ENCODE assay signal across 16 cellular contexts in the genomic region with DNA sequence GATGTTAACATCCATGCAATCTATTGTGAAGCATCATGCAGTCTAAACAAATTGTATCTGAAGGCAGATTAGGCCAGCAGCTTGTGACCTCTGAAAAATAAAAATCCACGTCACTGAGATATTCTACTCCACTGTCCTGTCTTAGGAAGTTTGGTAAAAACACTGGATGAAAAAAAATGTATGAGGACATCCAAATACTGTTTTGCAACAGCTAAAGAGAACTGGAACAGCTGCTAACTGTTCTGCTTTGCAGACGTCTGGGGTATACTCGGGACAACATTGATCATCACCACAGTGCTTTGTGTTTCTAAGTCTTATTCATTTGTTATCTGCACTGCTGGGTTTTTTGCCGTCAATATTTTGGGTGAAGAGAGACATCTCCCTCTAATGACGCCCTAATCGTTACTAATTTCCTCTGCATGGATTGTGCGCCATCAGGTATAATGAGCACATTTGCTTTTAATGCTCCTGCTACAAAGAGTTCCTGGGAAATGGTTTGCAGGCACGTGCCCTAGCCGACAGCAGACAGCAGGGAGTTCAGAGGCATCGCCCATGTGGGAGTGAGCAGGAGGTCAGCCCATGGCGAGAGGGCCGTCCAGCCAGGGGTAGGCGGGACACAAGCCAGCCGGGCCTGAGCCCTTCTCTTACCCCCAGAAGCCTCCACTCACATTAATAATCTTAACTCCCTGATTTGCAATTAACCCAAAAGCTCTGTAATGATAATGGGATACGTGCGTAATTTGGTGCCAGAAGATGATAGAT.
A peak's percentile ranks its signal among the peaks of the same experiment; 100 is the strongest.
DNase-seq lines count a peak whose midpoint lies in the region; ATAC-seq, FAIRE-seq and TF ChIP-seq lines count a peak whose summit lies in the region.
"Had no signal": no experiment of that assay in that cellular context is flagged by ENCODE, and none has a peak within 500 bp of the region (broad histone marks: within the 10 kb centered on the region; RNA-seq: fewer than 3 reads in every experiment).

No MANE protein-coding gene starts in this region.

- H3K27me3 ChIP-seq in GM23338 (ENCODE audit: insufficient read depth) = no peaks in the 10 kb centered on the region
- H3K27me3 ChIP-seq in H1 (replicated peaks in 1 of 4; ENCODE audit: control insufficient read depth in 3 of 4, extremely low read depth in 1 of 4, insufficient read depth in 3 of 4, low read length in 3 of 4) = no peaks in the 10 kb centered on the region
- no peaks in the 10 kb centered on the region for H3K27me3 ChIP-seq in Caco-2 (replicated peaks; ENCODE audit: control insufficient read depth, insufficient read depth, low read length)
- H3K27me3 ChIP-seq: MG63 had no signal

- H3K27ac Mint-ChIP-seq in GM23338 = no peak overlapping the region
- H3K27ac Mint-ChIP-seq in Caco-2 (ENCODE audit: unreplicated experiment) = no peak overlapping the region
- H3K27ac Mint-ChIP-seq: CD4-positive, alpha-beta T cell had no signal

- H3K79me2 ChIP-seq in GM23338 (replicated peaks; ENCODE audit: insufficient read depth) (no peaks in the 10 kb centered on the region), H1 (ENCODE audit: control insufficient read depth in 1 of 2, insufficient read depth in 2 of 2, low read length in 2 of 2) (no peaks in the 10 kb centered on the region)

- H3K9me2 ChIP-seq in GM23338 (ENCODE audit: insufficient read depth) = peaks cover 3% of the 10 kb centered on the region; the same call in 1 of the 2 replicates

- no peak overlapping the region for H2BK120ac ChIP-seq in H1 (replicated peaks; ENCODE audit: low read depth, low read length)

- H2BK12ac ChIP-seq in H1 (ENCODE audit: low read depth, low read length) = no peak overlapping the region

- no peaks in the 10 kb centered on the region for H3F3A ChIP-seq in GM23338 (replicated peaks; ENCODE audit: low read depth)

- no peak overlapping the region for H3K18ac ChIP-seq in H1 (ENCODE audit: extremely low read depth, low read length)

- H3K4me3 ChIP-seq in GM23338 (no peak overlapping the region), H1 (ENCODE audit: extremely low read depth in 1 of 4, insufficient read depth in 2 of 4, low read depth in 3 of 4, low read length in 4 of 4) (no peak overlapping the region), Caco-2 (ENCODE audit: low read depth, low read length) (no peak overlapping the region)
- H3K4me3 ChIP-seq: MG63 had no signal

- no peak overlapping the region for H3K14ac ChIP-seq in H1 (ENCODE audit: insufficient read length)

- FAIRE-seq in H1 (lab: Jason Lieb, UNC) = no peak
- no peak for FAIRE-seq in RCC 7860 (lab: Jason Lieb, UNC)
- FAIRE-seq: D721Med had no signal

- H2BK15ac ChIP-seq in H1 (ENCODE audit: low read length) = no peak overlapping the region

- peak overlapping the region; percentile 78; the same call in 1 of the 2 replicates for H2AFZ ChIP-seq in GM23338
- H2AFZ ChIP-seq in H1 (ENCODE audit: low read length) = no peak overlapping the region

- no peak overlapping the region for H3K9ac ChIP-seq in H1 (replicated peaks in 1 of 4; ENCODE audit: extremely low read depth in 1 of 4, low read depth in 3 of 4, low read length in 3 of 4)

- no peak for TF ChIP-seq RAD21 in H1 (IDR thresholded peaks at IDR 0.05 in 1 of 2, conservative IDR thresholded peaks at IDR 0.05 in 1 of 2; ENCODE audit: low read depth in 2 of 2, low read length in 2 of 2)

- H3K27me3 Mint-ChIP-seq in GM23338 (ENCODE audit: insufficient read depth, low read depth, poor library complexity) (peaks cover 6% of the 10 kb centered on the region), Caco-2 (ENCODE audit: insufficient read depth, unreplicated experiment) (no peaks in the 10 kb centered on the region)

- WGBS in H1 (ENCODE audit: extremely low coverage in 1 of 2, insufficient coverage in 1 of 2, insufficient read length in 1 of 2, insufficient replicate concordance in 2 of 2, low coverage in 1 of 2, low lambda C conversion rate in 2 of 2, missing lambda C conversion rate in 1 of 2), 2 experiments = 82% methylated on average over 16 of the region's 16 CpGs; no CpG with 5 or more reads in 1 of the 2 experiments

- no peak for TF ChIP-seq POLR2A in H1 (IDR thresholded peaks at IDR 0.05; ENCODE audit: control extremely low read depth in 1 of 2, low read depth in 2 of 2, low read length in 2 of 2)

- H3K4me3 Mint-ChIP-seq in GM23338 (no peak overlapping the region), Caco-2 (ENCODE audit: unreplicated experiment) (no peak overlapping the region)
- H3K4me3 Mint-ChIP-seq: CD4-positive, alpha-beta T cell had no signal

- CTCF ChIA-PET in H1 (lab: Charles Lee; ENCODE audit: partially characterized antibody) (interaction anchor here (1.5 kb wide), 2 partner anchors 11 to 155 kb away, joined by 5 read pairs; no protein-coding TSS in a partner anchor), Caco-2 (lab: Charles Lee) (no interaction called here)

- no peak overlapping the region for H4K8ac ChIP-seq in H1 (ENCODE audit: extremely low read depth, insufficient read depth, low read length)

- ATAC-seq in GM23338 (peak; percentile 66), left ventricle myocardium superior (peak; percentile 93), sciatic nerve (peak; percentile 58)

- H3K36me3 ChIP-seq in GM23338 (ENCODE audit: insufficient read depth) (no peaks in the 10 kb centered on the region), H1 (ENCODE audit: control insufficient read depth in 2 of 4, insufficient read depth in 4 of 4, low read length in 3 of 4) (no peaks in the 10 kb centered on the region), Caco-2 (ENCODE audit: control insufficient read depth, insufficient read depth, low read length) (no peaks in the 10 kb centered on the region)
- H3K36me3 ChIP-seq: MG63 had no signal

- no peaks in the 10 kb centered on the region for H3K23me2 ChIP-seq in H1 (ENCODE audit: low read depth, low read length)

- H3K36me3 Mint-ChIP-seq in GM23338 (ENCODE audit: low read depth) (no peaks in the 10 kb centered on the region), Caco-2 (ENCODE audit: insufficient read depth, unreplicated experiment) (no peaks in the 10 kb centered on the region)

- no peak overlapping the region for H2BK5ac ChIP-seq in H1 (ENCODE audit: low read depth, low read length)

- H3K79me1 ChIP-seq in H1 (ENCODE audit: low read depth, low read length) = no peaks in the 10 kb centered on the region

- no peak overlapping the region for H2AK5ac ChIP-seq in H1 (ENCODE audit: low read depth, low read length)

- H3K23ac ChIP-seq in H1 (ENCODE audit: insufficient read length) = no peak overlapping the region

- H3K9me3 Mint-ChIP-seq in GM23338 (no peaks in the 10 kb centered on the region; the same call in 2 of the 3 replicates), Caco-2 (ENCODE audit: unreplicated experiment) (no peaks in the 10 kb centered on the region)

- no peak overlapping the region for H3K4me2 ChIP-seq in GM23338
- no peak overlapping the region for H3K4me2 ChIP-seq in H1 (ENCODE audit: insufficient read depth in 1 of 2, low read depth in 2 of 2, low read length in 2 of 2)

- H4K5ac ChIP-seq in H1 (ENCODE audit: insufficient read length, low read depth, low read length) = no peak overlapping the region

- no peaks in the 10 kb centered on the region for H4K20me1 ChIP-seq in GM23338 (replicated peaks; ENCODE audit: insufficient read depth)
- H4K20me1 ChIP-seq in H1 (replicated peaks in 1 of 2; ENCODE audit: control insufficient read depth in 1 of 2, insufficient read depth in 2 of 2, low read length in 2 of 2) = no peaks in the 10 kb centered on the region

- H3K4me1 ChIP-seq in GM23338 (ENCODE audit: insufficient read depth) (no peaks in the 10 kb centered on the region), H1 (replicated peaks in 1 of 4; ENCODE audit: control insufficient read depth in 3 of 4, insufficient read depth in 4 of 4, low read length in 3 of 4) (no peaks in the 10 kb centered on the region), Caco-2 (no peaks in the 10 kb centered on the region)

- no peak for DNase-seq in GM23338 (ENCODE audit: low spot score)
- DNase-seq in H1 (ENCODE audit: low read depth in 1 of 2, low spot score in 2 of 2) = no peak
- DNase-seq in left ventricle myocardium superior = peak; percentile 67
- DNase-seq in sciatic nerve (ENCODE audit: low spot score) = no peak
- no peak for DNase-seq in Caco-2
- DNase-seq in RCC 7860 (ENCODE audit: low spot score) = no peak
- DNase-seq in GOT3 (lab: John Stamatoyannopoulos, UW) = no peak
- no peak for DNase-seq in stimulated activated CD8-positive, alpha-beta memory T cell treated with anti-CD3 and anti-CD28 coated beads, Interleukin-4, amount 100 ng/mL, for 48 hours
- DNase-seq: AML-193; CD4-positive, alpha-beta T cell; MG63; NCI-H1092 treated with DMSO at 0.1 percent for 48 hours; NCI-H1694 treated with DMSO at 0.1 percent for 48 hours; NCI-H446; NCI-H82 had no signal

- no peak for TF ChIP-seq EP300 in H1 (IDR thresholded peaks at IDR 0.05; ENCODE audit: borderline replicate concordance in 1 of 2, low read depth in 2 of 2, low read length in 2 of 2)

- no peak overlapping the region for H3K56ac ChIP-seq in H1 (replicated peaks; ENCODE audit: insufficient read length, low read depth, low read length)

- POLR2A ChIA-PET in H1 (lab: Charles Lee; ENCODE audit: partially characterized antibody) = no interaction called here
- POLR2A ChIA-PET in Caco-2 (lab: Charles Lee) = no interaction called here

- BruUV-seq in Caco-2 (replicated peaks; lab: Mats Ljungman, UMichigan) = no TSS peak

- intact Hi-C loops in left ventricle myocardium superior (cut with micrococcal nuclease) (no loop called here), sciatic nerve (cut with DNase I) (no loop called here), Caco-2 (cut with micrococcal nuclease; ENCODE audit: unreplicated experiment) (no loop called here)

- no peak for TF ChIP-seq CTCF in GM23338 (conservative IDR thresholded peaks at IDR 0.05; ENCODE audit: low read depth in 2 of 2)
- no peak for TF ChIP-seq CTCF in H1 (IDR thresholded peaks at IDR 0.05; ENCODE audit: control extremely low read depth in 1 of 3, insufficient read depth in 1 of 3, low read depth in 1 of 3, low read length in 3 of 3)
- TF ChIP-seq CTCF in Caco-2 (IDR thresholded peaks at IDR 0.05; ENCODE audit: insufficient read depth in 1 of 2, low read depth in 1 of 2, low read length in 1 of 2, severe bottlenecking in 1 of 2, unreplicated experiment in 1 of 2) = no peak

- H3K27ac ChIP-seq in GM23338 (ENCODE audit: low read depth) (no peak overlapping the region), H1 (ENCODE audit: low read depth, low read length) (no peak overlapping the region)

- no peak overlapping the region for H4K91ac ChIP-seq in H1 (replicated peaks; ENCODE audit: insufficient read length, low read length)

- H2BK20ac ChIP-seq in H1 (ENCODE audit: low read length) = no peak overlapping the region

- no peak overlapping the region for H3K4ac ChIP-seq in H1 (replicated peaks; ENCODE audit: insufficient read length, low read depth, low read length)

- no peaks in the 10 kb centered on the region for H3K9me3 ChIP-seq in H1 (ENCODE audit: insufficient read depth in 2 of 2, low read depth in 1 of 2, low read length in 1 of 2)
- H3K9me3 ChIP-seq in Caco-2 = no peaks in the 10 kb centered on the region
- H3K9me3 ChIP-seq: MG63 had no signal

- H3K4me1 Mint-ChIP-seq in GM23338 (0 out of 3 replicates have a peak, but pooled peaks cover 6% of the 10 kb centered on the region), Caco-2 (ENCODE audit: low read depth, unreplicated experiment) (no peaks in the 10 kb centered on the region)

TF ChIP-seq in GM23338, 12 proteins besides CTCF, POLR2A, EP300 and RAD21 (continues in another document):
- no peak for TF ChIP-seq ZNF114 (CRISPR knock-in tag; IDR thresholded peaks at IDR 0.05)
